In genomic region chr15:29093065-29093435, GRCh38 we compare ENCODE assay signal across 25 cellular contexts.
"Had no signal": no experiment of that assay in that cellular context is flagged by ENCODE, and none has a peak within 500 bp of the region (broad histone marks: within the 10 kb centered on the region; RNA-seq: fewer than 3 reads in every experiment).

No MANE protein-coding gene starts in this region.

- H3K9ac ChIP-seq: SK-N-SH had no signal

- H3K9me3 Mint-ChIP-seq: activated CD8-positive, alpha-beta T cell treated with anti-CD3 and anti-CD28 coated beads for 36 hours; activated T-cell treated with anti-CD3 and anti-CD28 coated beads, Interleukin-2, amount 50 U/mL, for 4 hours; activated T-helper 17 cell treated with anti-CD3 and anti-CD28 coated beads, Interleukin-2, amount 50 U/mL, for 72 hours; central memory CD8-positive, alpha-beta T cell; neural crest cell; stimulated activated naive CD8-positive, alpha-beta T cell treated with anti-CD3 and anti-CD28 coated beads, Interleukin-15, Interleukin-2, amounts not matched to agents 100 ng/mL and 50 ng/mL, for 24 hours had no signal

- H3K9me3 ChIP-seq: colonic mucosa, gastrocnemius medialis, pancreas, psoas muscle, SK-N-SH, thyroid gland had no signal

- H3K36me3 ChIP-seq: colonic mucosa, gastrocnemius medialis, pancreas, thyroid gland had no signal

- ATAC-seq: activated CD8-positive, alpha-beta T cell treated with anti-CD3 and anti-CD28 coated beads for 36 hours; activated T-cell treated with anti-CD3 and anti-CD28 coated beads, Interleukin-2, amount 50 U/mL, for 4 hours; activated T-helper 17 cell treated with anti-CD3 and anti-CD28 coated beads, Interleukin-2, amount 50 U/mL, for 72 hours; gastrocnemius medialis; left colon; naive thymus-derived CD4-positive, alpha-beta T cell; pancreas; psoas muscle had no signal

- H3K4me3 Mint-ChIP-seq: activated CD8-positive, alpha-beta T cell treated with anti-CD3 and anti-CD28 coated beads for 36 hours; activated T-cell treated with anti-CD3 and anti-CD28 coated beads, Interleukin-2, amount 50 U/mL, for 4 hours; activated T-helper 17 cell treated with anti-CD3 and anti-CD28 coated beads, Interleukin-2, amount 50 U/mL, for 72 hours; central memory CD8-positive, alpha-beta T cell; naive thymus-derived CD4-positive, alpha-beta T cell; neural crest cell; stimulated activated naive CD8-positive, alpha-beta T cell treated with anti-CD3 and anti-CD28 coated beads, Interleukin-15, Interleukin-2, amounts not matched to agents 100 ng/mL and 50 ng/mL, for 24 hours had no signal

- DNase-seq: activated CD4-positive, alpha-beta T cell treated with anti-CD3 and anti-CD28 coated beads, Interleukin-2, amount 50 U/mL, for 1 hour; activated CD8-positive, alpha-beta T cell treated with anti-CD3 and anti-CD28 coated beads for 36 hours; activated gamma-delta T cell treated with Interleukin-2 at 50 U/mL for 16 hours; activated naive CD4-positive, alpha-beta T cell treated with anti-CD3 and anti-CD28 coated beads, Interleukin-2, amount 50 U/mL, for 16 hours; activated T-cell treated with anti-CD3 and anti-CD28 coated beads, Interleukin-2, amount 50 U/mL, for 4 hours; colonic mucosa; effector memory CD4-positive, alpha-beta T cell; erythroblast; gastrocnemius medialis; glutamatergic neuron; islet precursor cell; midbrain; naive thymus-derived CD4-positive, alpha-beta T cell; pancreas; psoas muscle; SK-N-SH; stimulated activated CD4-positive, alpha-beta T cell treated with anti-CD3 and anti-CD28 coated beads, Interleukin-2, amount 100 ng/mL, for 48 hours; T-helper 2 cell; thyroid gland had no signal

- FAIRE-seq: bronchial epithelial cell, pancreas had no signal

- H3K4me1 ChIP-seq: colonic mucosa, gastrocnemius medialis, pancreas, psoas muscle, thyroid gland had no signal

- H3K27ac ChIP-seq: colonic mucosa, gastrocnemius medialis, pancreas, psoas muscle, thyroid gland had no signal

- H3K27me3 ChIP-seq: colonic mucosa, gastrocnemius medialis, pancreas, thyroid gland had no signal

- H3K4me3 ChIP-seq: colonic mucosa, gastrocnemius medialis, pancreas, psoas muscle, thyroid gland had no signal

- H3K27me3 Mint-ChIP-seq: activated CD8-positive, alpha-beta T cell treated with anti-CD3 and anti-CD28 coated beads for 36 hours; activated T-helper 17 cell treated with anti-CD3 and anti-CD28 coated beads, Interleukin-2, amount 50 U/mL, for 72 hours; central memory CD8-positive, alpha-beta T cell; naive thymus-derived CD4-positive, alpha-beta T cell; stimulated activated naive CD8-positive, alpha-beta T cell treated with anti-CD3 and anti-CD28 coated beads, Interleukin-15, Interleukin-2, amounts not matched to agents 100 ng/mL and 50 ng/mL, for 24 hours had no signal

- H3K27ac Mint-ChIP-seq: stimulated activated naive CD8-positive, alpha-beta T cell treated with anti-CD3 and anti-CD28 coated beads, Interleukin-15, Interleukin-2, amounts not matched to agents 100 ng/mL and 50 ng/mL, for 24 hours had no signal
